Comparison of ENCODE assay signal across 7 cellular contexts in genomic region chr4:104494822-104495559, GRCh38. TPM values are rescaled to one million over a fixed set of nuclear protein-coding genes. Genes with fewer than 3 reads are reported as not detected.
DNase-seq lines count a peak whose midpoint lies in the region; ATAC-seq and FAIRE-seq lines count a peak whose summit lies in the region.

Gene CXXC4, minus strand, starts transcription at chr4:104494894. Its CDS starts 3,092 bp downstream, at chr4:104491802.

- no peak within 1 kb of the TSS for H3K4ac ChIP-seq in neuronal stem cell (ENCODE audit: low read length)

- H3K23ac ChIP-seq in neuronal stem cell (ENCODE audit: low read depth, low read length, poor library complexity) = peak within 1 kb of the TSS; percentile 26

- H3K14ac ChIP-seq in neuronal stem cell (ENCODE audit: low read length) = no peak within 1 kb of the TSS

- H2BK120ac ChIP-seq in neuronal stem cell (ENCODE audit: low read depth, low read length) = no peak within 1 kb of the TSS

- no peak within 1 kb of the TSS for H2AK5ac ChIP-seq in neuronal stem cell (ENCODE audit: low read depth, low read length)

- ATAC-seq in HG02943 (IDR thresholded peaks at IDR 0.05; ENCODE audit: low read depth, unreplicated experiment) = peak; percentile 29

- no peaks in the 10 kb centered on the region for H3K79me1 ChIP-seq in neuronal stem cell (ENCODE audit: low read depth, low read length)

- no peak within 1 kb of the TSS for H4K8ac ChIP-seq in neuronal stem cell (ENCODE audit: low read depth, low read length)

- H2BK5ac ChIP-seq in neuronal stem cell (ENCODE audit: low read length) = no peak within 1 kb of the TSS

- DNase-seq in GM18507 (ENCODE audit: extremely low spot score, insufficient read length, low read depth) (no peak), NCI-H460 (ENCODE audit: extremely low read depth, low read depth) (peak; percentile 24), head of caudate nucleus (peak; percentile 35 to 90 (median 78)), neuronal stem cell (ENCODE audit: low spot score) (peak; percentile 96), cortex of kidney (lab: John Stamatoyannopoulos, UW) (no peak)
- DNase-seq in activated T-helper 9 cell treated with anti-CD3 and anti-CD28 coated beads, Interleukin-2, amount 50 U/mL, for 16 hours (ENCODE audit: low read depth) = peak; percentile 2

- H3K27ac ChIP-seq in neuronal stem cell (replicated peaks; ENCODE audit: low read length) = peak within 1 kb of the TSS; percentile 98

- no peaks in the 10 kb centered on the region for H3K27me3 ChIP-seq in neuronal stem cell (ENCODE audit: control insufficient read depth in 3 of 3, insufficient read depth in 3 of 3, low read depth in 1 of 3, low read length in 3 of 3)

- peak within 1 kb of the TSS; percentile 76 for H2AFZ ChIP-seq in neuronal stem cell (ENCODE audit: low read length)

- H3K4me3 ChIP-seq in neuronal stem cell (ENCODE audit: low read length in 2 of 2) = peak within 1 kb of the TSS; percentile 61 to 86

- H3K9me3 ChIP-seq in neuronal stem cell (replicated peaks in 1 of 2; ENCODE audit: control insufficient read depth in 2 of 2, insufficient read depth in 1 of 2, low read depth in 1 of 2, low read length in 2 of 2) = no peaks in the 10 kb centered on the region

- no peak within 1 kb of the TSS for H4K91ac ChIP-seq in neuronal stem cell (ENCODE audit: low read depth, low read length, poor library complexity)

- H3K18ac ChIP-seq in neuronal stem cell (ENCODE audit: low read length) = peak within 1 kb of the TSS; percentile 92

- no peak within 1 kb of the TSS for H2BK12ac ChIP-seq in neuronal stem cell (ENCODE audit: low read length)

- H3K4me1 ChIP-seq in neuronal stem cell (ENCODE audit: control insufficient read depth in 2 of 2, insufficient read depth in 1 of 2, low read depth in 1 of 2, low read length in 2 of 2) = peaks cover 2 to 8% of the 10 kb centered on the region in 2 donors

- FAIRE-seq in GM18507 (lab: Jason Lieb, UNC) = peak; percentile 67

- intact Hi-C loops in head of caudate nucleus (cut with DNase I) = loop anchor here (10.0 kb wide), 1 partner anchor 430 kb away; no protein-coding TSS in a partner anchor

- no peaks in the 10 kb centered on the region for H3K36me3 ChIP-seq in neuronal stem cell (replicated peaks in 1 of 2; ENCODE audit: control insufficient read depth in 2 of 2, insufficient read depth in 2 of 2, low read length in 2 of 2)

- peak within 1 kb of the TSS; percentile 61 for H3K4me2 ChIP-seq in neuronal stem cell (ENCODE audit: insufficient read depth, low read length, poor library complexity, severe bottlenecking)

- no CpG with 5 or more reads among the region's 42 CpGs for WGBS in neuronal stem cell (ENCODE audit: extremely low coverage in 2 of 2, insufficient read length in 2 of 2, insufficient replicate concordance in 1 of 2), 2 donors

- no peak within 1 kb of the TSS for H2BK15ac ChIP-seq in neuronal stem cell (ENCODE audit: low read length)

- no peak within 1 kb of the TSS for H3K9ac ChIP-seq in neuronal stem cell (ENCODE audit: low read depth, low read length, poor library complexity)

RNA-seq across cellular contexts. Expression of gene CXXC4, which starts in this region (rescaled TPM):
- total RNA-seq in NCI-H460 (2014; rRNA removed; shearing (Covaris generic)) = 0.03 and 0.22 TPM in 2 replicates
- polyA plus RNA-seq in NCI-H460 (2014; cell fraction: nucleus; rRNA removed) = 0.05 and 0.50 TPM in 2 replicates
- 33.7 TPM for polyA plus RNA-seq in neuronal stem cell (2013, experiment 1 of 2)
- 36.4 TPM for polyA plus RNA-seq in neuronal stem cell (2013, experiment 2 of 2)

Comparison
In these comparisons a context has a peak if more than half of its experiments do, and no peak if none do; other contexts are left out.
1. Peak in DNase-seq in NCI-H460; RNA of the gene not detected or under 1 TPM.
2. DNase-seq: peak in activated T-helper 9 cell treated with anti-CD3 and anti-CD28 coated beads, Interleukin-2, amount 50 U/mL, for 16 hours (single experiment), head of caudate nucleus (42 of 42) and neuronal stem cell (single experiment); none in GM18507 (single experiment) and cortex of kidney (single experiment).